ENCODE assay signal across 14 cellular contexts in genomic region chr4:70667710-70668535, GRCh38. TPM values are rescaled to one million over a fixed set of nuclear protein-coding genes. Genes with fewer than 3 reads are reported as not detected.
DNase-seq lines count a peak whose midpoint lies in the region; ATAC-seq, FAIRE-seq and TF ChIP-seq lines count a peak whose summit lies in the region.
"Had no signal": no experiment of that assay in that cellular context is flagged by ENCODE, and none has a peak within 500 bp of the region (broad histone marks: within the 10 kb centered on the region; RNA-seq: fewer than 3 reads in every experiment).

No MANE protein-coding gene starts in this region.

- no peaks in the 10 kb centered on the region for H3K36me3 ChIP-seq in lower lobe of right lung
- H3K36me3 ChIP-seq: pancreas had no signal

- no peak for TF ChIP-seq POLR2A in GM12891 (IDR thresholded peaks at IDR 0.05; ENCODE audit: low read depth, low read length)

- no peaks in the 10 kb centered on the region for H3K9me3 ChIP-seq in lower lobe of right lung
- H3K9me3 ChIP-seq: pancreas had no signal

- DNase-seq in GM12891 (ENCODE audit: insufficient read length, low spot score) (no peak), NAMALWA (ENCODE audit: low spot score) (peak; percentile 68), lower lobe of right lung (no peak), NCI-H128 (lab: John Stamatoyannopoulos, UW; ENCODE audit: unreplicated experiment) (no peak), left colon (no peak), SIG-M5 treated with dmso at 0.1 percent for 504 hours (lab: John Stamatoyannopoulos, UW; ENCODE audit: unreplicated experiment) (no peak)
- DNase-seq: pancreas; SHP77 treated with DMSO at 0.1 percent for 48 hours; stimulated activated CD4-positive, alpha-beta T cell treated with anti-CD3 and anti-CD28 coated beads, Interleukin-2, amount 100 ng/mL, for 48 hours had no signal

- H3K4me1 ChIP-seq in lower lobe of right lung, result no peaks in the 10 kb centered on the region
- H3K4me1 ChIP-seq: pancreas had no signal

- no peak for TF ChIP-seq CTCF in lower lobe of right lung (IDR thresholded peaks at IDR 0.05)

- no peak overlapping the region for H3K4me3 ChIP-seq in lower lobe of right lung
- H3K4me3 ChIP-seq: pancreas had no signal

- peak; percentile 58 for FAIRE-seq in GM12891 (lab: Jason Lieb, UNC)
- FAIRE-seq: HepG2, pancreas had no signal

- ATAC-seq in GM21723 (IDR thresholded peaks at IDR 0.05; ENCODE audit: unreplicated experiment) (peak; percentile 55), lower lobe of right lung (peak; percentile 55 to 85), left colon (no peak), HG03139 (IDR thresholded peaks at IDR 0.05; ENCODE audit: unreplicated experiment) (no peak)
- ATAC-seq: activated CD4-positive, CD25-positive, alpha-beta regulatory T cell treated with anti-CD3 and anti-CD28 coated beads, Interleukin-2, amount 50 U/mL, for 24 hours; HepG2; pancreas had no signal

- intact Hi-C loops in lower lobe of right lung (cut with DNase I), result no loop called here
- intact Hi-C loops in left colon (cut with DNase I, micrococcal nuclease), result no loop called here

- no peaks in the 10 kb centered on the region for H3K27me3 ChIP-seq in lower lobe of right lung (ENCODE audit: low read depth)
- H3K27me3 ChIP-seq: pancreas had no signal

- H3K27ac ChIP-seq in lower lobe of right lung, result no peak overlapping the region
- H3K27ac ChIP-seq: pancreas had no signal

TF ChIP-seq in GM12891, 5 proteins besides CTCF, POLR2A, EP300 and RAD21:
- TF ChIP-seq TAF1 (IDR thresholded peaks at IDR 0.05; ENCODE audit: low read depth, low read length) (no peak), POLR2AphosphoS5 (IDR thresholded peaks at IDR 0.05; ENCODE audit: low read depth, low read length) (no peak), PAX5 (IDR thresholded peaks at IDR 0.05; ENCODE audit: insufficient read depth, low read length, severe bottlenecking) (no peak), POU2F2 (IDR thresholded peaks at IDR 0.05; ENCODE audit: low read depth, low read length) (no peak), SPI1 (IDR thresholded peaks at IDR 0.05; ENCODE audit: low read depth, low read length) (no peak)

RNA-seq across cellular contexts. Expression of gene JCHAIN, which starts 1.6 kb away (rescaled TPM):
- 110 TPM for polyA plus RNA-seq in GM12891 (2012; ENCODE audit: low read depth, missing spikeins)
- 191 TPM for total RNA-seq in lower lobe of right lung
- total RNA-seq in left colon, result 100 to 1,000 TPM; 114 to 909 TPM
- total RNA-seq: activated T-helper 2 cell treated with anti-CD3 and anti-CD28 coated beads, Interferon-gamma antibody, Interleukin-2, Interleukin-4, amounts not matched to agents 10 μg/mL and 5 μg/mL and 100 μg/mL, durations not matched to agents 14 hours and 24 hours and 36 hours; HepG2 had no signal
- polyA plus RNA-seq: HepG2 had no signal

RNA-seq across cellular contexts. Expression of gene UTP3, which starts 20.4 kb away (rescaled TPM):
- 31.5 TPM for polyA plus RNA-seq in GM12891 (2012; ENCODE audit: low read depth, missing spikeins)
- 28.8 TPM for total RNA-seq in lower lobe of right lung
- total RNA-seq in left colon, result 10 to 100 TPM; 18.4 to 19.7 TPM

RNA-seq across cellular contexts. Expression of gene ENAM, which starts 39.4 kb away (rescaled TPM):
- not detected for polyA plus RNA-seq in GM12891 (2012; ENCODE audit: low read depth, missing spikeins)
- 0.12 TPM for total RNA-seq in lower lobe of right lung
- not detected for total RNA-seq in left colon
- total RNA-seq: activated T-helper 2 cell treated with anti-CD3 and anti-CD28 coated beads, Interferon-gamma antibody, Interleukin-2, Interleukin-4, amounts not matched to agents 10 μg/mL and 5 μg/mL and 100 μg/mL, durations not matched to agents 14 hours and 24 hours and 36 hours; HepG2 had no signal
- polyA plus RNA-seq: HepG2 had no signal

RNA-seq across cellular contexts. Expression of gene RUFY3, which starts 53.8 kb away (rescaled TPM):
- polyA plus RNA-seq in GM12891 (2012; ENCODE audit: low read depth, missing spikeins), result 8.8 TPM
- 92.4 TPM for total RNA-seq in lower lobe of right lung
- 10 to 100 TPM; 37.2 to 37.8 TPM for total RNA-seq in left colon

Comparison
In these comparisons a context has a peak if more than half of its experiments do, and no peak if none do; other contexts are left out.
1. ATAC-seq: peak in GM21723 (single experiment) and lower lobe of right lung (2 of 2); none in left colon (single experiment) and HG03139 (single experiment).